8 cellular contexts compared by ENCODE assay signal in the genomic region with DNA sequence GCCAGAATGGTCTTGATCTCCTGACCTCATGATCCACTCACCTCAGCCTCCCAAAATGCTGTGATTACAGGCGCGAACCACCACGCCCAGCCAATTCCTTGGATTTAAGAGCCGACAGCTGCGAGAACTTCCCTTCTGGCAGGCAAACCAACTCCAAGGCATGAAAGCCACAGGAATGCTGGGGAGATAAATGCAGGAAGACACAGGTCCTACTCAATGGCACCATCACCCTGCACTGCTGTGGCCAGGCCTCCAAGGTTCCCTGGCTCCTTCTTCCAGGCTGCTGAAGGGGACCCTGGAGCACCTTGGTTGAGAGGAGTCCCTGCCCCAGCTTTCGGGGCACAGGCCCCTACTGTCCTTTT.
DNase-seq lines count a peak whose midpoint lies in the region; ATAC-seq lines count a peak whose summit lies in the region.

No MANE protein-coding gene starts in this region.

- ATAC-seq in HG02938 (IDR thresholded peaks at IDR 0.05; ENCODE audit: unreplicated experiment), result no peak

- DNase-seq in ELR (ENCODE audit: low read depth) (peak; percentile 74), SJCRH30 (peak; percentile 96 to 97), fibroblast of peridontal ligament (ENCODE audit: extremely low read depth) (peak; percentile 89), GOT3 (lab: John Stamatoyannopoulos, UW) (no peak), NCI-H82 treated with DMSO at 0.1 percent for 48 hours (lab: John Stamatoyannopoulos, UW; ENCODE audit: unreplicated experiment) (no peak), NCI-H1092 (lab: John Stamatoyannopoulos, UW) (no peak)

- H3K27me3 ChIP-seq in SJCRH30 (no peaks in the 10 kb centered on the region), skeletal muscle satellite cell (ENCODE audit: control insufficient read depth, insufficient read depth, low read length) (no peaks in the 10 kb centered on the region)

- H3K36me3 ChIP-seq in SJCRH30 (no peaks in the 10 kb centered on the region), skeletal muscle satellite cell (ENCODE audit: insufficient read depth, low read length) (no peaks in the 10 kb centered on the region)

- H3K9ac ChIP-seq in skeletal muscle satellite cell (ENCODE audit: low read depth, low read length), result peak overlapping the region; percentile 74

- H3K27ac ChIP-seq in SJCRH30, result peak overlapping the region; percentile 89

- H3K4me1 ChIP-seq in SJCRH30 (peaks cover 20% of the 10 kb centered on the region), skeletal muscle satellite cell (ENCODE audit: control insufficient read depth, insufficient read depth, low read length) (peaks cover 31% of the 10 kb centered on the region)

- no peaks in the 10 kb centered on the region for H3K9me3 ChIP-seq in SJCRH30 (replicated peaks)
- no peaks in the 10 kb centered on the region for H3K9me3 ChIP-seq in skeletal muscle satellite cell (replicated peaks; ENCODE audit: low read length)

- H3K4me3 ChIP-seq in SJCRH30 (peak overlapping the region; percentile 2), skeletal muscle satellite cell (ENCODE audit: low read length) (peak overlapping the region; percentile 19)

- peak overlapping the region; percentile 68 for H3K4me2 ChIP-seq in skeletal muscle satellite cell (ENCODE audit: low read length)

Comparison
In these comparisons a context has a peak if more than half of its experiments do, and no peak if none do; other contexts are left out.
1. DNase-seq: peak in ELR (single experiment), SJCRH30 (2 of 2) and fibroblast of peridontal ligament (single experiment); none in GOT3 (single experiment), NCI-H82 treated with DMSO at 0.1 percent for 48 hours (single experiment) and NCI-H1092 (single experiment).